16 cellular contexts compared by ENCODE assay signal in the genomic region with DNA sequence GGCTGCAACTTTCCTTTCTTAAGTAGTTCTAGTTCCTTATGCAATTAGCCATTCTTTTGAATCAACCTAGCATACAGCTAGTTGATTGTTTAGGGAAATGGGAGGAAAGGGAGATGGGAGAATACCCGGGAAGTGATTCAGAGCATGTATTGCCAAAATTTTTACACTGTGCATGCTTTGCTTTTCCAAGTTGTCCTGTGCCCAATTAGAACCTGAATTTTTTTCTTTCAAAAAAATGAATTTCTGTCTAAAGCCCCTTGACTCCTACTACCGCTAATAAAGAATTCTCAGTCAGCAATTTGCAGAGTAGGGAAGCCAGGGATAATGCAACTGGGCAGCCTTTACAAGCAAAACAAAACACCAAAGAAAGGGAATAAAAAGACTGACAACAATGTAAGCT.
DNase-seq lines count a peak whose midpoint lies in the region; ATAC-seq lines count a peak whose summit lies in the region.
"Had no signal": no experiment of that assay in that cellular context is flagged by ENCODE, and none has a peak within 500 bp of the region (broad histone marks: within the 10 kb centered on the region; RNA-seq: fewer than 3 reads in every experiment).

No MANE protein-coding gene starts in this region.

- peaks cover 6% of the 10 kb centered on the region for H3K9me3 Mint-ChIP-seq in stimulated activated effector memory CD8-positive, alpha-beta T cell treated with anti-CD3 and anti-CD28 coated beads, Interleukin-12 subunit alpha, Interleukin-12 subunit beta, amount 100 ng/mL, for 72 hours

- H3K27me3 ChIP-seq in right cardiac atrium (ENCODE audit: control insufficient read depth, insufficient read depth): no peaks in the 10 kb centered on the region
- H3K27me3 ChIP-seq: brain microvascular endothelial cell, upper lobe of left lung had no signal

- no peak overlapping the region for H3K4me3 ChIP-seq in right cardiac atrium (ENCODE audit: low read length)
- H3K4me3 ChIP-seq: K562, upper lobe of left lung had no signal

- DNase-seq in left cardiac atrium: no peak
- DNase-seq in right cardiac atrium: no peak
- peak; percentile 65 for DNase-seq in astrocyte of the hippocampus (ENCODE audit: low read depth, low spot score)
- peak; percentile 49 for DNase-seq in inferior parietal cortex (ENCODE audit: extremely low spot score)
- no peak for DNase-seq in stimulated activated effector memory CD8-positive, alpha-beta T cell treated with anti-CD3 and anti-CD28 coated beads, Interleukin-12 subunit alpha, Interleukin-12 subunit beta, amount 100 ng/mL, for 72 hours (ENCODE audit: low spot score in 2 of 2)
- DNase-seq in GM19238 (ENCODE audit: insufficient read length, low spot score): no peak
- DNase-seq in HPDE6-E6E7 (ENCODE audit: extremely low spot score): no peak
- no peak for DNase-seq in putamen (ENCODE audit: low spot score)
- DNase-seq: activated CD4-positive, alpha-beta T cell treated with anti-CD3 and anti-CD28 coated beads for 36 hours; brain microvascular endothelial cell; DMS153; natural killer cell; NCI-H2029; upper lobe of left lung had no signal

- no peak overlapping the region for H3K27ac Mint-ChIP-seq in stimulated activated effector memory CD8-positive, alpha-beta T cell treated with anti-CD3 and anti-CD28 coated beads, Interleukin-12 subunit alpha, Interleukin-12 subunit beta, amount 100 ng/mL, for 72 hours
- H3K27ac Mint-ChIP-seq: activated CD4-positive, alpha-beta T cell treated with anti-CD3 and anti-CD28 coated beads for 36 hours; natural killer cell had no signal

- intact Hi-C loops in left cardiac atrium (cut with DNase I) (loop anchor here in 1 of 2 donors (5.0 kb wide), 1 partner anchor 158 kb away; no protein-coding TSS in a partner anchor), right cardiac atrium (cut with DNase I) (no loop called here)

- no peaks in the 10 kb centered on the region for H3K36me3 Mint-ChIP-seq in stimulated activated effector memory CD8-positive, alpha-beta T cell treated with anti-CD3 and anti-CD28 coated beads, Interleukin-12 subunit alpha, Interleukin-12 subunit beta, amount 100 ng/mL, for 72 hours
- H3K36me3 Mint-ChIP-seq: natural killer cell had no signal

- no peaks in the 10 kb centered on the region for H3K4me1 ChIP-seq in right cardiac atrium (ENCODE audit: control insufficient read depth, insufficient read depth, low read length)
- H3K4me1 ChIP-seq: upper lobe of left lung had no signal

- ATAC-seq in left cardiac atrium (peak; percentile 34 to 72), right cardiac atrium (no peak)
- no peak for ATAC-seq in stimulated activated effector memory CD8-positive, alpha-beta T cell treated with anti-CD3 and anti-CD28 coated beads, Interleukin-12 subunit alpha, Interleukin-12 subunit beta, amount 100 ng/mL, for 72 hours
- ATAC-seq: activated CD4-positive, alpha-beta T cell treated with anti-CD3 and anti-CD28 coated beads for 36 hours; esophagus mucosa; K562; natural killer cell had no signal

- no peaks in the 10 kb centered on the region for H3K4me1 Mint-ChIP-seq in stimulated activated effector memory CD8-positive, alpha-beta T cell treated with anti-CD3 and anti-CD28 coated beads, Interleukin-12 subunit alpha, Interleukin-12 subunit beta, amount 100 ng/mL, for 72 hours
- H3K4me1 Mint-ChIP-seq: activated CD4-positive, alpha-beta T cell treated with anti-CD3 and anti-CD28 coated beads for 36 hours; natural killer cell had no signal

- 20% methylated on average over 2 of the region's 2 CpGs for WGBS in right cardiac atrium

- no peak overlapping the region for H3K27ac ChIP-seq in right cardiac atrium (ENCODE audit: low read length)
- H3K27ac ChIP-seq: brain microvascular endothelial cell, upper lobe of left lung had no signal

- no peak overlapping the region for H3K4me3 Mint-ChIP-seq in stimulated activated effector memory CD8-positive, alpha-beta T cell treated with anti-CD3 and anti-CD28 coated beads, Interleukin-12 subunit alpha, Interleukin-12 subunit beta, amount 100 ng/mL, for 72 hours
- H3K4me3 Mint-ChIP-seq: activated CD4-positive, alpha-beta T cell treated with anti-CD3 and anti-CD28 coated beads for 36 hours; natural killer cell had no signal

- H3K9me3 ChIP-seq in right cardiac atrium (ENCODE audit: control insufficient read depth, low read length): no peaks in the 10 kb centered on the region
- H3K9me3 ChIP-seq: upper lobe of left lung had no signal

Comparison
In these comparisons a context has a peak if more than half of its experiments do, and no peak if none do; other contexts are left out.
1. ATAC-seq: peak in left cardiac atrium (2 of 2); none in right cardiac atrium (0 of 2) and stimulated activated effector memory CD8-positive, alpha-beta T cell treated with anti-CD3 and anti-CD28 coated beads, Interleukin-12 subunit alpha, Interleukin-12 subunit beta, amount 100 ng/mL, for 72 hours (single experiment).
2. DNase-seq: peak in astrocyte of the hippocampus (single experiment) and inferior parietal cortex (single experiment); none in left cardiac atrium (single experiment), right cardiac atrium (0 of 3), stimulated activated effector memory CD8-positive, alpha-beta T cell treated with anti-CD3 and anti-CD28 coated beads, Interleukin-12 subunit alpha, Interleukin-12 subunit beta, amount 100 ng/mL, for 72 hours (0 of 2), GM19238 (single experiment), HPDE6-E6E7 (single experiment) and putamen (single experiment).